In genomic region chr2:238924032-238924431, GRCh38 we compare ENCODE assay signal across 15 cellular contexts.
DNase-seq lines count a peak whose midpoint lies in the region; ATAC-seq and TF ChIP-seq lines count a peak whose summit lies in the region.
"Had no signal": no experiment of that assay in that cellular context is flagged by ENCODE, and none has a peak within 500 bp of the region (broad histone marks: within the 10 kb centered on the region; RNA-seq: fewer than 3 reads in every experiment).

No MANE protein-coding gene starts in this region.

- H3K27me3 Mint-ChIP-seq in Caco-2 (ENCODE audit: insufficient read depth, unreplicated experiment), result peaks cover 2% of the 10 kb centered on the region

- CTCF ChIA-PET in Caco-2 (lab: Charles Lee), result no interaction called here

- 90 to 94% (median 93%) methylated on average over 14 of the region's 14 CpGs for WGBS in ovary, 3 donors

- no peak overlapping the region for H3K27ac Mint-ChIP-seq in Caco-2 (ENCODE audit: unreplicated experiment)
- H3K27ac Mint-ChIP-seq: B cell; CD4-positive, alpha-beta T cell had no signal

- DNase-seq in Right ventricle myocardium inferior (ENCODE audit: missing footprints) (peak; percentile 23), left ventricle myocardium inferior (no peak), mesenteric fat pad (ENCODE audit: low spot score) (peak; percentile 59), ovary (peak in 3 of 5 donors; percentile 8 to 22 (median 11)), upper lobe of right lung (peak; percentile 40), Caco-2 (no peak)
- DNase-seq: ACHN; CD4-positive, alpha-beta T cell; DMS153; DND-41; GDM1 had no signal

- H3K27me3 ChIP-seq in left ventricle myocardium inferior (ENCODE audit: low read depth) (peaks cover 78% of the 10 kb centered on the region), ovary (no peaks in the 10 kb centered on the region), upper lobe of right lung (no peaks in the 10 kb centered on the region), Caco-2 (replicated peaks; ENCODE audit: control insufficient read depth, insufficient read depth, low read length) (no peaks in the 10 kb centered on the region)

- no peaks in the 10 kb centered on the region for H3K36me3 ChIP-seq in left ventricle myocardium inferior
- no peaks in the 10 kb centered on the region for H3K36me3 ChIP-seq in ovary
- no peaks in the 10 kb centered on the region for H3K36me3 ChIP-seq in upper lobe of right lung
- no peaks in the 10 kb centered on the region for H3K36me3 ChIP-seq in Caco-2 (ENCODE audit: control insufficient read depth, insufficient read depth, low read length)
- H3K36me3 ChIP-seq: HAP-1 had no signal

- intact Hi-C loops in Right ventricle myocardium inferior (cut with DNase I), result no loop called here
- intact Hi-C loops in left ventricle myocardium inferior (cut with micrococcal nuclease), result no loop called here
- intact Hi-C loops in ovary (cut with DNase I), result no loop called here
- intact Hi-C loops in upper lobe of right lung (cut with DNase I), result no loop called here
- intact Hi-C loops in Caco-2 (cut with micrococcal nuclease; ENCODE audit: unreplicated experiment), result no loop called here

- TF ChIP-seq EP300 in ovary (IDR thresholded peaks at IDR 0.05), result no peak

- no TSS peak for BruUV-seq in Caco-2 (replicated peaks; lab: Mats Ljungman, UMichigan)

- H3K4me3 Mint-ChIP-seq in Caco-2 (ENCODE audit: unreplicated experiment), result no peak overlapping the region
- H3K4me3 Mint-ChIP-seq: B cell; CD4-positive, alpha-beta T cell had no signal

- H3K4me1 Mint-ChIP-seq in Caco-2 (ENCODE audit: low read depth, unreplicated experiment), result no peaks in the 10 kb centered on the region
- H3K4me1 Mint-ChIP-seq: B cell had no signal

- no peaks in the 10 kb centered on the region for H3K36me3 Mint-ChIP-seq in Caco-2 (ENCODE audit: insufficient read depth, unreplicated experiment)

- no peak for TF ChIP-seq POLR2A in ovary (IDR thresholded peaks at IDR 0.05)

- no peak for TF ChIP-seq CTCF in left ventricle myocardium inferior (IDR thresholded peaks at IDR 0.05; ENCODE audit: borderline replicate concordance)
- TF ChIP-seq CTCF in ovary (IDR thresholded peaks at IDR 0.05), result no peak
- TF ChIP-seq CTCF in upper lobe of right lung (IDR thresholded peaks at IDR 0.05), result no peak
- TF ChIP-seq CTCF in Caco-2 (IDR thresholded peaks at IDR 0.05; ENCODE audit: insufficient read depth in 1 of 2, low read depth in 1 of 2, low read length in 1 of 2, severe bottlenecking in 1 of 2, unreplicated experiment in 1 of 2), result no peak

- ATAC-seq in Right ventricle myocardium inferior (no peak), upper lobe of right lung (no peak), HG03175 (IDR thresholded peaks at IDR 0.05; ENCODE audit: unreplicated experiment) (no peak), GM21723 (IDR thresholded peaks at IDR 0.05; ENCODE audit: unreplicated experiment) (no peak)

- POLR2A ChIA-PET in Caco-2 (lab: Charles Lee), result no interaction called here

- H3K9me3 Mint-ChIP-seq in Caco-2 (ENCODE audit: unreplicated experiment), result no peaks in the 10 kb centered on the region
- H3K9me3 Mint-ChIP-seq: CD4-positive, alpha-beta T cell had no signal

- peaks cover 9% of the 10 kb centered on the region for H3K4me1 ChIP-seq in left ventricle myocardium inferior
- H3K4me1 ChIP-seq in ovary (ENCODE audit: insufficient read depth), result peaks cover 10% of the 10 kb centered on the region
- H3K4me1 ChIP-seq in upper lobe of right lung, result no peaks in the 10 kb centered on the region
- no peaks in the 10 kb centered on the region for H3K4me1 ChIP-seq in Caco-2
- H3K4me1 ChIP-seq: HAP-1 had no signal

- H3K9me3 ChIP-seq in left ventricle myocardium inferior (replicated peaks), result no peaks in the 10 kb centered on the region
- no peaks in the 10 kb centered on the region for H3K9me3 ChIP-seq in ovary
- H3K9me3 ChIP-seq in upper lobe of right lung, result no peaks in the 10 kb centered on the region
- H3K9me3 ChIP-seq in Caco-2, result no peaks in the 10 kb centered on the region
- H3K9me3 ChIP-seq: HAP-1 had no signal

- no peak overlapping the region for H3K4me3 ChIP-seq in left ventricle myocardium inferior
- no peak overlapping the region for H3K4me3 ChIP-seq in ovary
- H3K4me3 ChIP-seq in upper lobe of right lung, result no peak overlapping the region
- no peak overlapping the region for H3K4me3 ChIP-seq in Caco-2 (ENCODE audit: low read depth, low read length)
- H3K4me3 ChIP-seq: HAP-1 had no signal

- H3K27ac ChIP-seq in left ventricle myocardium inferior (replicated peaks) (no peak overlapping the region), ovary (no peak overlapping the region), upper lobe of right lung (no peak overlapping the region)

Comparison
In these comparisons a context has a peak if more than half of its experiments do, and no peak if none do; other contexts are left out.
1. DNase-seq: peak in Right ventricle myocardium inferior (single experiment), mesenteric fat pad (single experiment), ovary (3 of 5) and upper lobe of right lung (single experiment); none in left ventricle myocardium inferior (single experiment) and Caco-2 (0 of 2).